Comparison of ENCODE assay signal across 20 cellular contexts in the genomic region with DNA sequence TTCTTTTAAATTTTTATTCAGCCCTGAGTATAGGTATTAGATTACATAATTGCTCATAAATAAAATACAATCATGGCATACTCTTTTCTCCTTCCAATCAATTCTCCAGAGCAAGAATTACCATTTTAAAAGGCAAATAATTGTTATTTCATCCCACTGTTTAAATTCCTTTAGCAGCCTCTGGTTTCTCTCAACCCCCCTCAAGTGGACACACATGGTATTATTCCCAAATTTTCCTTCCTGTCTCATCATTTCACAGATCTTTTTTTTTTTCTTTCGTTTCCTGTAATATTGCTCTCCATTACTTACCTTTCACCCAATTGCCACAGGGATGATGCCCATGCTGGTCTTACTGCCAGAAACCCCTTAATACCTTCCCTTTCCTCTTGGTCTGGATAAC.
A peak's percentile ranks its signal among the peaks of the same experiment; 100 is the strongest.
DNase-seq lines count a peak whose midpoint lies in the region; ATAC-seq and TF ChIP-seq lines count a peak whose summit lies in the region.
"Had no signal": no experiment of that assay in that cellular context is flagged by ENCODE, and none has a peak within 500 bp of the region (broad histone marks: within the 10 kb centered on the region; RNA-seq: fewer than 3 reads in every experiment).

No MANE protein-coding gene starts in this region.

- no peaks in the 10 kb centered on the region for H3F3A ChIP-seq in neural progenitor cell (ENCODE audit: low read depth)

- DNase-seq in DMS 273 (lab: John Stamatoyannopoulos, UW; ENCODE audit: unreplicated experiment) (peak; percentile 1), DMS 273 treated with DMSO at 0.1 percent for 48 hours (lab: John Stamatoyannopoulos, UW) (no peak), NT2/D1 (ENCODE audit: low read depth, low spot score) (peak; percentile 1), epithelial cell of proximal tubule (ENCODE audit: low read depth) (no peak), neural progenitor cell (ENCODE audit: low spot score) (no peak), NOMO-1 (lab: John Stamatoyannopoulos, UW; ENCODE audit: unreplicated experiment in 2 of 2) (no peak), middle frontal gyrus (ENCODE audit: extremely low spot score, low spot score) (no peak)
- DNase-seq: activated CD4-positive, alpha-beta T cell treated with anti-CD3 and anti-CD28 coated beads for 1 hour; activated CD8-positive, alpha-beta memory T cell treated with anti-CD3 and anti-CD28 coated beads, Interleukin-2, amount 50 U/mL, for 4 hours; activated gamma-delta T cell treated with Interleukin-2 at 50 U/mL for 16 hours; anterior cingulate cortex; CD4-positive, alpha-beta T cell; dermis blood vessel endothelial cell; nucleus accumbens; SIG-M5; tibial artery had no signal

- H3K9ac ChIP-seq in NT2/D1 (ENCODE audit: insufficient read length, low read depth) (no peak overlapping the region), neural progenitor cell (no peak overlapping the region)

- TF ChIP-seq CTCF in epithelial cell of proximal tubule (conservative IDR thresholded peaks at IDR 0.05; ENCODE audit: low read depth, low read length) (peak; percentile 56), neural progenitor cell (IDR thresholded peaks at IDR 0.05) (peak; percentile 47)

- H3K36me3 ChIP-seq in NT2/D1 (ENCODE audit: insufficient read depth, insufficient read length, low read length) (no peaks in the 10 kb centered on the region), neural progenitor cell (no peaks in the 10 kb centered on the region)
- H3K36me3 ChIP-seq: HAP-1, tibial artery had no signal

- peaks cover 7% of the 10 kb centered on the region for H3K9me3 Mint-ChIP-seq in neural progenitor cell

- peaks cover 2% of the 10 kb centered on the region for H3K36me3 Mint-ChIP-seq in neural progenitor cell

- H3K4me1 ChIP-seq in NT2/D1 (ENCODE audit: insufficient read depth, insufficient read length) = no peaks in the 10 kb centered on the region
- no peaks in the 10 kb centered on the region for H3K4me1 ChIP-seq in neural progenitor cell
- H3K4me1 ChIP-seq: tibial artery had no signal

- no peak for ATAC-seq in GM21360 (IDR thresholded peaks at IDR 0.05; ENCODE audit: unreplicated experiment)

- peak overlapping the region; percentile 39 for H2AFZ ChIP-seq in neural progenitor cell (replicated peaks)

- no peak overlapping the region for H3K4me2 ChIP-seq in neural progenitor cell

- H3K4me3 ChIP-seq in NT2/D1 (ENCODE audit: insufficient read length, low read depth) (no peak overlapping the region), epithelial cell of proximal tubule (ENCODE audit: low read depth, low read length) (no peak overlapping the region), neural progenitor cell (no peak overlapping the region)
- H3K4me3 ChIP-seq: HAP-1, lung, skin epidermis, tibial artery had no signal

- H3K27ac ChIP-seq in neural progenitor cell = no peak overlapping the region
- H3K27ac ChIP-seq: skin epidermis, tibial artery had no signal

- peaks cover 6% of the 10 kb centered on the region for H3K4me1 Mint-ChIP-seq in neural progenitor cell

- no peak overlapping the region for H3K27ac Mint-ChIP-seq in neural progenitor cell
- H3K27ac Mint-ChIP-seq: CD4-positive, alpha-beta T cell had no signal

- H3K4me3 Mint-ChIP-seq in neural progenitor cell = no peak overlapping the region
- H3K4me3 Mint-ChIP-seq: CD4-positive, alpha-beta T cell had no signal

- no peaks in the 10 kb centered on the region for H3K27me3 Mint-ChIP-seq in neural progenitor cell (ENCODE audit: insufficient read depth, low read depth)
- H3K27me3 Mint-ChIP-seq: CD4-positive, alpha-beta T cell had no signal

- H3K27me3 ChIP-seq in NT2/D1 (ENCODE audit: insufficient read depth, insufficient read length) (no peaks in the 10 kb centered on the region), neural progenitor cell (no peaks in the 10 kb centered on the region)
- H3K27me3 ChIP-seq: tibial artery had no signal

- no peaks in the 10 kb centered on the region for H3K79me2 ChIP-seq in neural progenitor cell (ENCODE audit: low read depth)

- H3K9me3 ChIP-seq in NT2/D1 (ENCODE audit: insufficient read depth, low read length) = no peaks in the 10 kb centered on the region
- H3K9me3 ChIP-seq in neural progenitor cell (ENCODE audit: low read depth) = no peaks in the 10 kb centered on the region
- H3K9me3 ChIP-seq: HAP-1, tibial artery had no signal

- H4K20me1 ChIP-seq in neural progenitor cell (ENCODE audit: low read depth) = no peaks in the 10 kb centered on the region

Comparison
In these comparisons a context has a peak if more than half of its experiments do, and no peak if none do; other contexts are left out.
1. DNase-seq: peak in DMS 273 (single experiment) and NT2/D1 (single experiment); none in DMS 273 treated with DMSO at 0.1 percent for 48 hours (single experiment), epithelial cell of proximal tubule (single experiment), neural progenitor cell (single experiment), NOMO-1 (0 of 2) and middle frontal gyrus (single experiment).